Comparison of ENCODE assay signal across 10 cellular contexts in genomic region chr13:98978280-98978679, GRCh38. TPM values are rescaled to one million over a fixed set of nuclear protein-coding genes. Genes with fewer than 3 reads are reported as not detected.
DNase-seq lines count a peak whose midpoint lies in the region; ATAC-seq, FAIRE-seq and TF ChIP-seq lines count a peak whose summit lies in the region.
"Had no signal": no experiment of that assay in that cellular context is flagged by ENCODE, and none has a peak within 500 bp of the region (broad histone marks: within the 10 kb centered on the region; RNA-seq: fewer than 3 reads in every experiment).

No MANE protein-coding gene starts in this region.

- H3K4me1 ChIP-seq in left ventricle myocardium inferior (peaks cover 68% of the 10 kb centered on the region), gastrocnemius medialis (peaks cover 0 to 7% of the 10 kb centered on the region in 2 donors)

- H3K27me3 Mint-ChIP-seq in glutamatergic neuron (ENCODE audit: unreplicated experiment), result no peaks in the 10 kb centered on the region

- H3K27ac ChIP-seq in angular gyrus (ENCODE audit: low read depth, low read length) (peak overlapping the region; percentile 87), left ventricle myocardium inferior (replicated peaks) (peak overlapping the region; percentile 92), gastrocnemius medialis (peak overlapping the region; percentile 41 to 77 (median 66))

- DNase-seq in GM03348 (ENCODE audit: low spot score), result peak; percentile 67
- DNase-seq in left ventricle myocardium inferior, result no peak
- DNase-seq in gastrocnemius medialis, result no peak
- no peak for DNase-seq in glutamatergic neuron
- DNase-seq in ureter (ENCODE audit: low spot score), result no peak
- no peak for DNase-seq in hippocampal formation (lab: John Stamatoyannopoulos, UW)
- DNase-seq in GM12891 (ENCODE audit: insufficient read length, low spot score), result no peak
- DNase-seq: activated effector memory CD4-positive, alpha-beta T cell treated with anti-CD3 and anti-CD28 coated beads, Interleukin-2, amount 50 U/mL, for 16 hours had no signal

- H3K4me3 ChIP-seq in left ventricle myocardium inferior, result peak overlapping the region; percentile 70
- peak overlapping the region; percentile 43 to 64 (median 54) for H3K4me3 ChIP-seq in gastrocnemius medialis

- TF ChIP-seq POLR2A in gastrocnemius medialis (IDR thresholded peaks at IDR 0.05) (peak in 1 of 2 donors; percentile 14), GM12891 (IDR thresholded peaks at IDR 0.05; ENCODE audit: low read depth, low read length) (no peak)

- H3K9me3 ChIP-seq in left ventricle myocardium inferior (replicated peaks) (no peaks in the 10 kb centered on the region), gastrocnemius medialis (no peaks in the 10 kb centered on the region)

- no peak for FAIRE-seq in GM12891 (lab: Jason Lieb, UNC)

- H3K4me3 Mint-ChIP-seq in glutamatergic neuron (ENCODE audit: unreplicated experiment), result no peak overlapping the region

- H3K36me3 ChIP-seq in left ventricle myocardium inferior (no peaks in the 10 kb centered on the region), gastrocnemius medialis (no peaks in the 10 kb centered on the region)

- H3K27me3 ChIP-seq in left ventricle myocardium inferior (ENCODE audit: low read depth) (no peaks in the 10 kb centered on the region), gastrocnemius medialis (peaks cover 0 to 4% (median 0%) of the 10 kb centered on the region in 3 donors)

- H3K27ac Mint-ChIP-seq in glutamatergic neuron (ENCODE audit: unreplicated experiment), result no peak overlapping the region

- ATAC-seq in gastrocnemius medialis, result no peak

- intact Hi-C loops in left ventricle myocardium inferior (cut with micrococcal nuclease) (loop anchor here (10.0 kb wide), 1 partner anchor 63 kb away; no protein-coding TSS in a partner anchor), gastrocnemius medialis (cut with DNase I; ENCODE audit: low total_unique reads) (loop anchor here (5.0 kb wide), 1 partner anchor 51 kb away; no protein-coding TSS in a partner anchor)

- no peaks in the 10 kb centered on the region for H3K9me3 Mint-ChIP-seq in glutamatergic neuron (ENCODE audit: unreplicated experiment)
- H3K9me3 Mint-ChIP-seq: neural crest cell had no signal

- H3K36me3 Mint-ChIP-seq in glutamatergic neuron (ENCODE audit: unreplicated experiment), result no peaks in the 10 kb centered on the region

- in situ Hi-C loops in gastrocnemius medialis (cut with MboI; ENCODE audit: low sequenced_read_pairs in 4 of 4), result no loop called here

- H3K4me1 Mint-ChIP-seq in glutamatergic neuron (ENCODE audit: low read depth, unreplicated experiment), result no peaks in the 10 kb centered on the region

- TF ChIP-seq CTCF in left ventricle myocardium inferior (IDR thresholded peaks at IDR 0.05; ENCODE audit: borderline replicate concordance) (no peak), gastrocnemius medialis (IDR thresholded peaks at IDR 0.05 in 4 of 5, conservative IDR thresholded peaks at IDR 0.05 in 1 of 5) (no peak), glutamatergic neuron (IDR thresholded peaks at IDR 0.05; ENCODE audit: partially characterized antibody, unreplicated experiment) (no peak)

TF ChIP-seq in GM12891, 5 proteins besides CTCF, POLR2A, EP300 and RAD21:
- no peak for TF ChIP-seq TAF1 (IDR thresholded peaks at IDR 0.05; ENCODE audit: low read depth, low read length)
- no peak for TF ChIP-seq SPI1 (IDR thresholded peaks at IDR 0.05; ENCODE audit: low read depth, low read length)
- no peak for TF ChIP-seq PAX5 (IDR thresholded peaks at IDR 0.05; ENCODE audit: insufficient read depth, low read length, severe bottlenecking)
- TF ChIP-seq POU2F2 (IDR thresholded peaks at IDR 0.05; ENCODE audit: low read depth, low read length), result no peak
- no peak for TF ChIP-seq POLR2AphosphoS5 (IDR thresholded peaks at IDR 0.05; ENCODE audit: low read depth, low read length)

RNA-seq across cellular contexts. Expression of gene DOCK9, which starts 0.4 kb away (rescaled TPM):
- total RNA-seq in left ventricle myocardium inferior, result 36.8 TPM
- total RNA-seq in gastrocnemius medialis, result 10 to 100 TPM; 31.4 to 46.7 (median 45.6) TPM
- 4.5 TPM for total RNA-seq in glutamatergic neuron (ENCODE audit: unreplicated experiment)
- total RNA-seq in ureter, result 108 TPM
- 8.0 TPM for polyA plus RNA-seq in GM12891 (2012; ENCODE audit: low read depth, missing spikeins)
